ENCODE assay signal across 17 cellular contexts in genomic region chr3:30696403-30696819, GRCh38.
A peak's percentile ranks its signal among the peaks of the same experiment; 100 is the strongest.
DNase-seq lines count a peak whose midpoint lies in the region; ATAC-seq and TF ChIP-seq lines count a peak whose summit lies in the region.
"Had no signal": no experiment of that assay in that cellular context is flagged by ENCODE, and none has a peak within 500 bp of the region (broad histone marks: within the 10 kb centered on the region; RNA-seq: fewer than 3 reads in every experiment).

No MANE protein-coding gene starts in this region.

- DNase-seq in activated CD4-positive, alpha-beta T cell treated with anti-CD3 and anti-CD28 coated beads for 36 hours: no peak
- no peak for DNase-seq in activated CD4-positive, alpha-beta T cell treated with anti-CD3 and anti-CD28 coated beads, Interleukin-2, amount 50 U/mL, for 48 hours
- no peak for DNase-seq in activated B cell treated with CpG ODN at 0.5 μM for 24 hours
- peak in 2 of 3 donors; percentile 63 to 77 for DNase-seq in right cardiac atrium
- DNase-seq in gastrocnemius medialis: no peak
- DNase-seq in A673 (ENCODE audit: low spot score): no peak
- DNase-seq: activated CD4-positive, alpha-beta T cell treated with anti-CD3 and anti-CD28 coated beads for 48 hours; dermis blood vessel endothelial cell; esophagus squamous epithelium; HCEC 1CT; small intestine; stimulated activated naive CD4-positive, alpha-beta T cell treated with Interleukin-2 at 50 U/mL for 16 hours had no signal

- H3K4me3 ChIP-seq in right cardiac atrium (ENCODE audit: low read length) (no peak overlapping the region), gastrocnemius medialis (no peak overlapping the region), A673 (ENCODE audit: low read depth, low read length, poor library complexity, severe bottlenecking) (no peak overlapping the region)
- H3K4me3 ChIP-seq: ascending aorta, esophagus squamous epithelium had no signal

- 17% methylated on average over 3 of the region's 3 CpGs for WGBS in right cardiac atrium

- no peaks in the 10 kb centered on the region for H3K9me3 Mint-ChIP-seq in activated CD4-positive, alpha-beta T cell treated with anti-CD3 and anti-CD28 coated beads for 36 hours (ENCODE audit: low read depth)
- H3K9me3 Mint-ChIP-seq in activated B cell treated with CpG ODN at 0.5 μM for 24 hours: no peaks in the 10 kb centered on the region
- H3K9me3 Mint-ChIP-seq: neural crest cell had no signal

- H3K27ac Mint-ChIP-seq in activated CD4-positive, alpha-beta T cell treated with anti-CD3 and anti-CD28 coated beads for 36 hours: peak overlapping the region; percentile 39
- H3K27ac Mint-ChIP-seq in activated B cell treated with CpG ODN at 0.5 μM for 24 hours: peak overlapping the region; percentile 72

- H3K36me3 ChIP-seq in gastrocnemius medialis (peaks cover 0 to 8% of the 10 kb centered on the region in 2 donors), A673 (ENCODE audit: insufficient read depth, low read length, poor library complexity, severe bottlenecking) (no peaks in the 10 kb centered on the region)

- H3K36me3 Mint-ChIP-seq in activated CD4-positive, alpha-beta T cell treated with anti-CD3 and anti-CD28 coated beads for 36 hours (ENCODE audit: low read depth): peaks cover 64% of the 10 kb centered on the region
- peaks cover 76% of the 10 kb centered on the region for H3K36me3 Mint-ChIP-seq in activated B cell treated with CpG ODN at 0.5 μM for 24 hours (ENCODE audit: low read depth)

- TF ChIP-seq POLR2A in gastrocnemius medialis (IDR thresholded peaks at IDR 0.05): no peak

- no peak for ATAC-seq in activated CD4-positive, alpha-beta T cell treated with anti-CD3 and anti-CD28 coated beads for 36 hours
- ATAC-seq in activated B cell treated with CpG ODN at 0.5 μM for 24 hours (ENCODE audit: low read depth): no peak
- ATAC-seq in right cardiac atrium: peak; percentile 34 to 80
- peak in 1 of 2 donors; percentile 56 for ATAC-seq in gastrocnemius medialis
- no peak for ATAC-seq in HG03108 (IDR thresholded peaks at IDR 0.05; ENCODE audit: unreplicated experiment)
- no peak for ATAC-seq in GM21529 (IDR thresholded peaks at IDR 0.05; ENCODE audit: unreplicated experiment)
- ATAC-seq: left lobe of liver had no signal

- H3K4me1 ChIP-seq in right cardiac atrium (ENCODE audit: control insufficient read depth, insufficient read depth, low read length) (peaks cover 11% of the 10 kb centered on the region), gastrocnemius medialis (peaks cover 28 to 35% of the 10 kb centered on the region in 2 donors), A673 (ENCODE audit: insufficient read depth, low read length, poor library complexity, severe bottlenecking) (peaks cover 39% of the 10 kb centered on the region)

- no TSS peak for BruUV-seq in A673 (replicated peaks; lab: Mats Ljungman, UMichigan)

- no peaks in the 10 kb centered on the region for H3K27me3 Mint-ChIP-seq in activated CD4-positive, alpha-beta T cell treated with anti-CD3 and anti-CD28 coated beads for 36 hours
- no peaks in the 10 kb centered on the region for H3K27me3 Mint-ChIP-seq in activated B cell treated with CpG ODN at 0.5 μM for 24 hours

- H3K4me1 Mint-ChIP-seq in activated CD4-positive, alpha-beta T cell treated with anti-CD3 and anti-CD28 coated beads for 36 hours: peaks cover 36% of the 10 kb centered on the region
- H3K4me1 Mint-ChIP-seq in activated B cell treated with CpG ODN at 0.5 μM for 24 hours: peaks cover 45% of the 10 kb centered on the region

- POLR2A ChIA-PET in activated CD4-positive, alpha-beta T cell treated with anti-CD3 and anti-CD28 coated beads for 36 hours (lab: Charles Lee): no interaction called here
- POLR2A ChIA-PET in activated B cell treated with CpG ODN at 0.5 μM for 24 hours (lab: Charles Lee) (no interaction called here), A673 (lab: Charles Lee; ENCODE audit: low non-redundant PET) (interaction anchor here (0.7 kb wide), 1 partner anchor 504 kb away, joined by 3 read pairs; no protein-coding TSS in a partner anchor)

- H3K27ac ChIP-seq in right cardiac atrium (ENCODE audit: low read length) (peak overlapping the region; percentile 74), gastrocnemius medialis (peak overlapping the region; percentile 29 to 71 (median 38)), A673 (ENCODE audit: low read depth, low read length, poor library complexity, severe bottlenecking) (no peak overlapping the region)
- H3K27ac ChIP-seq: ascending aorta, esophagus squamous epithelium had no signal

- no peaks in the 10 kb centered on the region for H3K27me3 ChIP-seq in right cardiac atrium (ENCODE audit: control insufficient read depth, insufficient read depth)
- H3K27me3 ChIP-seq in gastrocnemius medialis: no peaks in the 10 kb centered on the region
- H3K27me3 ChIP-seq in A673 (replicated peaks; ENCODE audit: insufficient read depth, low read depth, low read length, poor library complexity): no peaks in the 10 kb centered on the region
- H3K27me3 ChIP-seq: ascending aorta, esophagus squamous epithelium had no signal

- CTCF ChIA-PET in activated CD4-positive, alpha-beta T cell treated with anti-CD3 and anti-CD28 coated beads for 36 hours (lab: Charles Lee): interaction anchor here (0.9 to 2.3 kb wide), 5 partner anchors 8 to 74 kb away, joined by 3 to 6 read pairs (median 3); no protein-coding TSS in a partner anchor
- CTCF ChIA-PET in activated B cell treated with CpG ODN at 0.5 μM for 24 hours (lab: Charles Lee): interaction anchor here (0.9 to 4.3 kb wide), 5 partner anchors 67 to 498 kb away, joined by 3 to 22 read pairs (median 7); no protein-coding TSS in a partner anchor
- CTCF ChIA-PET in A673 (lab: Charles Lee): interaction anchor here (0.8 kb wide), 1 partner anchor 486 kb away, joined by 4 read pairs; no protein-coding TSS in a partner anchor

- no peak overlapping the region for H3K4me3 Mint-ChIP-seq in activated CD4-positive, alpha-beta T cell treated with anti-CD3 and anti-CD28 coated beads for 36 hours
- no peak overlapping the region for H3K4me3 Mint-ChIP-seq in activated B cell treated with CpG ODN at 0.5 μM for 24 hours
- H3K4me3 Mint-ChIP-seq: neural crest cell had no signal

- in situ Hi-C loops in gastrocnemius medialis (cut with MboI; ENCODE audit: low sequenced_read_pairs in 4 of 4): loop anchor here in 3 of 4 donors (10.0 to 25.0 kb wide), 4 partner anchors 184 to 659 kb away; no protein-coding TSS in a partner anchor

- no peaks in the 10 kb centered on the region for H3K9me3 ChIP-seq in right cardiac atrium (ENCODE audit: control insufficient read depth, low read length)
- H3K9me3 ChIP-seq in gastrocnemius medialis: no peaks in the 10 kb centered on the region
- no peaks in the 10 kb centered on the region for H3K9me3 ChIP-seq in A673 (ENCODE audit: low read depth, low read length, poor library complexity, severe bottlenecking)
- H3K9me3 ChIP-seq: ascending aorta, esophagus squamous epithelium had no signal

- intact Hi-C loops in activated CD4-positive, alpha-beta T cell treated with anti-CD3 and anti-CD28 coated beads for 36 hours (cut with DNase I, micrococcal nuclease): loop anchor here in 1 of 2 experiments (5.0 kb wide), 1 partner anchor 721 kb away; no protein-coding TSS in a partner anchor
- intact Hi-C loops in activated B cell treated with CpG ODN at 0.5 μM for 24 hours (cut with micrococcal nuclease) (loop anchor here (10.0 kb wide), 1 partner anchor 682 kb away; no protein-coding TSS in a partner anchor), right cardiac atrium (cut with DNase I) (loop anchor here (10.0 kb wide), 4 partner anchors 382 to 582 kb away; no protein-coding TSS in a partner anchor), gastrocnemius medialis (cut with DNase I; ENCODE audit: low total_unique reads) (loop anchor here (5.0 to 10.0 kb wide), 4 partner anchors 182 to 579 kb away; no protein-coding TSS in a partner anchor), A673 (cut with micrococcal nuclease; ENCODE audit: unreplicated experiment) (no loop called here)

- TF ChIP-seq CTCF in activated B cell treated with CpG ODN at 0.5 μM for 24 hours (IDR thresholded peaks at IDR 0.05) (no peak), gastrocnemius medialis (IDR thresholded peaks at IDR 0.05 in 4 of 5, conservative IDR thresholded peaks at IDR 0.05 in 1 of 5) (no peak), A673 (conservative IDR thresholded peaks at IDR 0.05; ENCODE audit: low read depth, low read length) (no peak)

Comparison
In these comparisons a context has a peak if more than half of its experiments do, and no peak if none do; other contexts are left out.
1. ATAC-seq: peak in right cardiac atrium (2 of 2); none in activated CD4-positive, alpha-beta T cell treated with anti-CD3 and anti-CD28 coated beads for 36 hours (single experiment), activated B cell treated with CpG ODN at 0.5 μM for 24 hours (single experiment), HG03108 (single experiment) and GM21529 (single experiment).
2. DNase-seq: peak in right cardiac atrium (2 of 3); none in activated CD4-positive, alpha-beta T cell treated with anti-CD3 and anti-CD28 coated beads for 36 hours (single experiment), activated CD4-positive, alpha-beta T cell treated with anti-CD3 and anti-CD28 coated beads, Interleukin-2, amount 50 U/mL, for 48 hours (0 of 2), activated B cell treated with CpG ODN at 0.5 μM for 24 hours (single experiment), gastrocnemius medialis (0 of 2) and A673 (single experiment).